ENCODE assay signal across 8 cellular contexts in genomic region chr20:44702776-44703175, GRCh38. TPM values are rescaled to one million over a fixed set of nuclear protein-coding genes. Genes with fewer than 3 reads are reported as not detected.
A peak's percentile ranks its signal among the peaks of the same experiment; 100 is the strongest.
DNase-seq lines count a peak whose midpoint lies in the region; ATAC-seq, FAIRE-seq and TF ChIP-seq lines count a peak whose summit lies in the region.

No MANE protein-coding gene starts in this region.

- DNase-seq in ACHN (peak; percentile 86), astrocyte of the spinal cord (ENCODE audit: low read depth, low spot score) (peak; percentile 95), left lobe of liver (ENCODE audit: low spot score) (no peak), urothelium cell line (ENCODE audit: low spot score) (peak; percentile 68), NCI-H146 treated with DMSO at 0.1 percent for 48 hours (lab: John Stamatoyannopoulos, UW; ENCODE audit: unreplicated experiment) (no peak), HuH-7 (ENCODE audit: low spot score) (no peak)
- DNase-seq in activated CD4-positive, alpha-beta T cell treated with anti-CD3 and anti-CD28 coated beads, Interleukin-2, amount 50 U/mL, for 4 hours, result no peak

- no peak overlapping the region for H3K4me3 ChIP-seq in astrocyte of the spinal cord (ENCODE audit: low read depth, low read length)

- TF ChIP-seq CTCF in astrocyte of the spinal cord (IDR thresholded peaks at IDR 0.05; ENCODE audit: low read depth, low read length), result no peak

- ATAC-seq in HG02678 (IDR thresholded peaks at IDR 0.05; ENCODE audit: unreplicated experiment) (peak; percentile 82), left lobe of liver (peak; percentile 48)

- no peak for FAIRE-seq in urothelium cell line (lab: Jason Lieb, UNC)

- in situ Hi-C loops in ACHN (cut with HindIII; ENCODE audit: low pct_ligation_motif_present, low pct_unique_long_range_greater_than_20kb, low sequenced_read_pairs), result no loop called here
- in situ Hi-C loops in astrocyte of the spinal cord (cut with HindIII; ENCODE audit: low sequenced_read_pairs), result no loop called here

RNA-seq across cellular contexts. Expression of gene CCN5, which starts 12.4 kb away (rescaled TPM):
- 1.1 TPM for total RNA-seq in left lobe of liver

RNA-seq across cellular contexts. Expression of gene KCNK15, which starts 42.9 kb away (rescaled TPM):
- total RNA-seq in left lobe of liver, result 0.20 TPM

RNA-seq across cellular contexts. Expression of gene ADA, which starts 51.3 kb away (rescaled TPM):
- total RNA-seq in left lobe of liver, result 3.7 TPM

Comparison
In these comparisons a context has a peak if more than half of its experiments do, and no peak if none do; other contexts are left out.
1. DNase-seq: peak in ACHN (single experiment), astrocyte of the spinal cord (single experiment) and urothelium cell line (single experiment); none in left lobe of liver (single experiment), NCI-H146 treated with DMSO at 0.1 percent for 48 hours (single experiment), HuH-7 (single experiment) and activated CD4-positive, alpha-beta T cell treated with anti-CD3 and anti-CD28 coated beads, Interleukin-2, amount 50 U/mL, for 4 hours (0 of 2).